ENCODE assay signal across 15 cellular contexts in the genomic region with DNA sequence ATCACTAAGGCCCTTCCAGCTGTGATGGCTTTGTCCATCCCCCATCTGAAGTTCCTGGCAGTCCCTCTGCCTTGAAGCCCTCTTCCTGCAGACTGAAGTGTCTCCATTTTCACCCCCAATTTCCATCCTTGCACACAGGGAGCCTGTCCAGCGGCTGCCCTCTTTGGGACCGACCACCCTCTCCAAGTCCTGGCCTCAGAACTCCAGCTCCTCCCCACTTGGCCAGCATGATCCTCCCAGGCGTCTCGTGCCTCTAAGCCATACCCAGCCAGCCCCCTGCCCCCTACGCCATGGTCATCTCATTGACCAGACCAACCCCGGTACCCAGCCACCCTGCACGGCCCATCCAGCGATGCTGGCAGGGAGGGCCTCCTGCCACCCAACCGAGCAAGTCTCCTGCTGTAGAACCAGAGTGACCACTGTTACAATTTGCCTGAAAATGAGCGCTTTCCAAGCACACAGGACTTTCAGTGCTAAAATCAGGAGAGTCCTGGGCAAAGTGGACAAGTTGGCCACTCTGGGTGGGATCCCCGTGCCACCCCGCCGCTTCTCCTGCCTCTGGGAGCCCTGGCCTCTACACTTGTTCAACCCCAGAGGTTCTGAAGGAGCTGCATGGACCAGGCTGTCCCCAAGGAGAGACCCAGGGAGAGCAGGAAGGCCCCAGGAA.
A peak's percentile ranks its signal among the peaks of the same experiment; 100 is the strongest.
DNase-seq lines count a peak whose midpoint lies in the region; ATAC-seq, FAIRE-seq and TF ChIP-seq lines count a peak whose summit lies in the region.
"Had no signal": no experiment of that assay in that cellular context is flagged by ENCODE, and none has a peak within 500 bp of the region (broad histone marks: within the 10 kb centered on the region; RNA-seq: fewer than 3 reads in every experiment).

No MANE protein-coding gene starts in this region.

- TF ChIP-seq RAD21 in SK-N-SH (IDR thresholded peaks at IDR 0.05; ENCODE audit: low read length) = no peak

- H3K4me3 ChIP-seq in SK-N-SH (ENCODE audit: low read depth in 2 of 2, low read length in 1 of 2) (no peak overlapping the region), GM06990 (replicated peaks; ENCODE audit: low read depth, low read length) (no peak overlapping the region), bronchial epithelial cell (ENCODE audit: low read depth, low read length) (no peak overlapping the region), osteoblast (ENCODE audit: insufficient read depth, low read length) (no peak overlapping the region)
- H3K4me3 ChIP-seq: breast epithelium, smooth muscle cell had no signal

- WGBS in SK-N-SH (ENCODE audit: low lambda C conversion rate) = 90% methylated on average over 13 of the region's 13 CpGs

- no peak overlapping the region for H3K4me2 ChIP-seq in SK-N-SH
- H3K4me2 ChIP-seq in osteoblast (ENCODE audit: insufficient read depth, low read length) = no peak overlapping the region
- H3K4me2 ChIP-seq: smooth muscle cell had no signal

- H3F3A ChIP-seq in SK-N-SH (replicated peaks; ENCODE audit: insufficient read depth) = peaks cover 5% of the 10 kb centered on the region

- H2AFZ ChIP-seq in SK-N-SH (ENCODE audit: low read depth) = no peak overlapping the region
- H2AFZ ChIP-seq in osteoblast (ENCODE audit: low read length) = no peak overlapping the region

- no peaks in the 10 kb centered on the region for H3K9me3 ChIP-seq in SK-N-SH
- no peaks in the 10 kb centered on the region for H3K9me3 ChIP-seq in osteoblast (ENCODE audit: low read depth, low read length)
- H3K9me3 ChIP-seq: breast epithelium had no signal

- POLR2A ChIA-PET in SK-N-SH (lab: Yijun Ruan, JAX) = no interaction called here

- no peaks in the 10 kb centered on the region for H3K9me2 ChIP-seq in SK-N-SH

- TF ChIP-seq CTCF in SK-N-SH (IDR thresholded peaks at IDR 0.05) (no peak), GM06990 (IDR thresholded peaks at IDR 0.05; ENCODE audit: insufficient read depth, low read length, poor library complexity, severe bottlenecking) (no peak), bronchial epithelial cell (IDR thresholded peaks at IDR 0.05; ENCODE audit: insufficient read depth, low read length, severe bottlenecking) (no peak), osteoblast (IDR thresholded peaks at IDR 0.05; ENCODE audit: extremely low read depth, low read depth, low read length) (no peak), GM10266 (IDR thresholded peaks at IDR 0.05; ENCODE audit: control insufficient read depth, insufficient read depth, low read depth, missing control alignments) (no peak)

- peaks cover 11 to 13% of the 10 kb centered on the region in 2 experiments for H3K36me3 ChIP-seq in SK-N-SH (replicated peaks in 1 of 2; ENCODE audit: control insufficient read depth in 1 of 2, insufficient read depth in 2 of 2, low read length in 1 of 2)
- H3K36me3 ChIP-seq in GM06990 (ENCODE audit: control insufficient read depth, insufficient read depth, low read length) = peaks cover 14% of the 10 kb centered on the region
- H3K36me3 ChIP-seq in bronchial epithelial cell (ENCODE audit: control insufficient read depth, insufficient read depth, low read length) = peaks cover 15% of the 10 kb centered on the region
- H3K36me3 ChIP-seq in osteoblast (ENCODE audit: insufficient read depth, low read length) = peaks cover 30% of the 10 kb centered on the region
- H3K36me3 ChIP-seq: breast epithelium had no signal

- H3K27me3 ChIP-seq in SK-N-SH (ENCODE audit: insufficient read depth) (no peaks in the 10 kb centered on the region), GM06990 (replicated peaks; ENCODE audit: control insufficient read depth, insufficient read depth, low read length) (no peaks in the 10 kb centered on the region), bronchial epithelial cell (ENCODE audit: control insufficient read depth, insufficient read depth, low read length) (no peaks in the 10 kb centered on the region), osteoblast (ENCODE audit: insufficient read depth, low read length) (no peaks in the 10 kb centered on the region)
- H3K27me3 ChIP-seq: breast epithelium had no signal

- CTCF ChIA-PET in SK-N-SH (lab: Yijun Ruan, JAX) = interaction anchor here (0.9 to 21.9 kb wide), 5 partner anchors 8 to 172 kb away, joined by 3 to 566 read pairs (median 5); no protein-coding TSS in a partner anchor

- peak; percentile 40 for FAIRE-seq in bronchial epithelial cell (lab: Jason Lieb, UNC)

- DNase-seq in SK-N-SH (peak; percentile 44), GM06990 (ENCODE audit: extremely low read depth, insufficient read length) (peak; percentile 18), bronchial epithelial cell (ENCODE audit: low read depth) (no peak), osteoblast (ENCODE audit: insufficient read length, low spot score, missing footprints) (peak; percentile 74), GM10266 (ENCODE audit: extremely low spot score) (no peak), NCI-H1694 treated with DMSO at 0.1 percent for 48 hours (lab: John Stamatoyannopoulos, UW) (no peak)
- DNase-seq: DMS153, Kasumi-1, trophoblast cell had no signal

- H3K4me1 ChIP-seq in SK-N-SH (ENCODE audit: control insufficient read depth in 1 of 2, insufficient read depth in 2 of 2, low read depth in 1 of 2, low read length in 1 of 2) (peaks cover 0 to 9% of the 10 kb centered on the region in 2 experiments; a peak in 1 of 4 replicates), osteoblast (ENCODE audit: insufficient read depth, low read length) (no peaks in the 10 kb centered on the region)
- H3K4me1 ChIP-seq: breast epithelium had no signal

- H3K79me2 ChIP-seq in SK-N-SH (ENCODE audit: insufficient read depth) (no peaks in the 10 kb centered on the region), osteoblast (ENCODE audit: insufficient read depth, low read length) (no peaks in the 10 kb centered on the region)

- H4K20me1 ChIP-seq in SK-N-SH (ENCODE audit: insufficient read depth) (no peaks in the 10 kb centered on the region), osteoblast (ENCODE audit: insufficient read depth, low read length) (peaks cover 4% of the 10 kb centered on the region)

- ATAC-seq in SK-N-SH treated with all-trans-retinoic acid at 6 μM for 48 hours (no peak; the same call in 2 of the 3 replicates), HG03469 (IDR thresholded peaks at IDR 0.05; ENCODE audit: unreplicated experiment) (no peak)

- TF ChIP-seq EP300 in SK-N-SH (IDR thresholded peaks at IDR 0.05; ENCODE audit: borderline replicate concordance in 1 of 2, low read depth in 1 of 2, low read length in 1 of 2) = no peak

- H3K9ac ChIP-seq in SK-N-SH = no peak overlapping the region

- H3K27ac ChIP-seq in SK-N-SH (ENCODE audit: low read depth in 2 of 2, low read length in 1 of 2) = no peak overlapping the region; a peak in 1 of 4 replicates
- H3K27ac ChIP-seq in osteoblast (ENCODE audit: low read depth, low read length) = no peak overlapping the region
- H3K27ac ChIP-seq: 22Rv1, breast epithelium, VCaP had no signal

TF ChIP-seq in SK-N-SH, 30 proteins besides CTCF, POLR2A, EP300 and RAD21:
- no peak for TF ChIP-seq NRF1 (IDR thresholded peaks at IDR 0.05; ENCODE audit: low read depth, low read length)

TF ChIP-seq in SK-N-SH treated with all-trans-retinoic acid at 6 μM for 48 hours, 23 proteins besides CTCF, POLR2A, EP300 and RAD21:
- no peak for TF ChIP-seq SNAI2 (CRISPR knock-in tag; IDR thresholded peaks at IDR 0.05)
- no peak for TF ChIP-seq ZC3H10 (CRISPR knock-in tag; IDR thresholded peaks at IDR 0.05)
- no peak for TF ChIP-seq ZNF8 (CRISPR knock-in tag; IDR thresholded peaks at IDR 0.05)
- TF ChIP-seq BACH2 (CRISPR knock-in tag; IDR thresholded peaks at IDR 0.05; ENCODE audit: borderline replicate concordance) = no peak
- no peak for TF ChIP-seq PPARA (CRISPR knock-in tag; IDR thresholded peaks at IDR 0.05; ENCODE audit: borderline replicate concordance)
- TF ChIP-seq GLIS3 (CRISPR knock-in tag; IDR thresholded peaks at IDR 0.05) = no peak
- no peak for TF ChIP-seq ZNF565 (CRISPR knock-in tag; conservative IDR thresholded peaks at IDR 0.05; ENCODE audit: low read depth)

Comparison
In these comparisons a context has a peak if more than half of its experiments do, and no peak if none do; other contexts are left out.
1. DNase-seq: peak in SK-N-SH (single experiment), GM06990 (single experiment) and osteoblast (single experiment); none in bronchial epithelial cell (single experiment), GM10266 (single experiment) and NCI-H1694 treated with DMSO at 0.1 percent for 48 hours (single experiment).